In genomic region chr1:248858891-248859889, GRCh38 we compare ENCODE assay signal across 1 cellular context.
A peak's percentile ranks its signal among the peaks of the same experiment; 100 is the strongest.
TF ChIP-seq lines count a peak whose summit lies in the region.

TSS of gene ZNF692 (minus strand) at chr1:248859085. CDS start at chr1:248858309, 776 bp downstream.

TF ChIP-seq in HepG2, 621 proteins besides CTCF, POLR2A, EP300 and RAD21 (continued from another document and continues in another):
- TF ChIP-seq ZNF24 (IDR thresholded peaks at IDR 0.05) (no peak), SOX13 (IDR thresholded peaks at IDR 0.05) (no peak), SOX13 (CRISPR knock-in tag; conservative IDR thresholded peaks at IDR 0.05 in 1 of 2, IDR thresholded peaks at IDR 0.05 in 1 of 2) (no peak), ZNF605 (CRISPR knock-in tag; IDR thresholded peaks at IDR 0.05) (no peak; the same call in 1 of the 2 replicates), TFE3 (CRISPR knock-in tag; IDR thresholded peaks at IDR 0.05) (no peak; the same call in 1 of the 2 replicates), ZNF333 (CRISPR knock-in tag; IDR thresholded peaks at IDR 0.05; ENCODE audit: borderline replicate concordance) (no peak), NR2C2 (CRISPR knock-in tag; IDR thresholded peaks at IDR 0.05; ENCODE audit: borderline replicate concordance) (peak; percentile 52; the same call in 1 of the 2 replicates), NFYC (CRISPR knock-in tag; IDR thresholded peaks at IDR 0.05) (peak; percentile 47), ZNF644 (CRISPR knock-in tag; IDR thresholded peaks at IDR 0.05; ENCODE audit: low read depth) (no peak), CBFB (CRISPR knock-in tag; IDR thresholded peaks at IDR 0.05) (0 out of 2 replicates have a peak, but pooled peaks have one; percentile 20), AKAP8 (CRISPR knock-in tag; IDR thresholded peaks at IDR 0.05) (no peak), ZBTB33 (CRISPR knock-in tag; IDR thresholded peaks at IDR 0.05) (no peak), KDM2A (CRISPR knock-in tag; IDR thresholded peaks at IDR 0.05; ENCODE audit: borderline replicate concordance, low read depth) (peak; percentile 78; the same call in 1 of the 2 replicates), CHD4 (IDR thresholded peaks at IDR 0.05; ENCODE audit: borderline replicate concordance, low read length) (no peak), ZNF230 (CRISPR knock-in tag; IDR thresholded peaks at IDR 0.05) (peak; percentile 24; the same call in 1 of the 2 replicates), ZNF44 (CRISPR knock-in tag; IDR thresholded peaks at IDR 0.05) (no peak), ZNF124 (CRISPR knock-in tag; IDR thresholded peaks at IDR 0.05) (no peak), DNMT1 (CRISPR knock-in tag; IDR thresholded peaks at IDR 0.05) (no peak; the same call in 1 of the 2 replicates), SRY (CRISPR knock-in tag; IDR thresholded peaks at IDR 0.05) (peak; percentile 46; the same call in 1 of the 2 replicates), MED13 (CRISPR knock-in tag; IDR thresholded peaks at IDR 0.05) (no peak), REL (CRISPR knock-in tag; conservative IDR thresholded peaks at IDR 0.05) (no peak), ZNF101 (CRISPR knock-in tag; IDR thresholded peaks at IDR 0.05; ENCODE audit: borderline replicate concordance, low read depth) (no peak; the same call in 1 of the 2 replicates), ZNF382 (CRISPR knock-in tag; IDR thresholded peaks at IDR 0.05; ENCODE audit: borderline replicate concordance) (no peak), ZNF558 (CRISPR knock-in tag; IDR thresholded peaks at IDR 0.05; ENCODE audit: borderline replicate concordance) (peak; percentile 45; the same call in 1 of the 2 replicates), ZIK1 (CRISPR knock-in tag; IDR thresholded peaks at IDR 0.05; ENCODE audit: borderline replicate concordance, low read depth) (0 out of 2 replicates have a peak, but pooled peaks have one; percentile 20), HES4 (CRISPR knock-in tag; IDR thresholded peaks at IDR 0.05; ENCODE audit: borderline replicate concordance) (no peak), ZNF83 (CRISPR knock-in tag; IDR thresholded peaks at IDR 0.05; ENCODE audit: borderline replicate concordance) (no peak), ZKSCAN5 (CRISPR knock-in tag; IDR thresholded peaks at IDR 0.05) (no peak), ZNF256 (CRISPR knock-in tag; conservative IDR thresholded peaks at IDR 0.05) (no peak), ZNF672 (CRISPR knock-in tag; IDR thresholded peaks at IDR 0.05) (no peak), TGIF2 (CRISPR knock-in tag; IDR thresholded peaks at IDR 0.05) (no peak; the same call in 1 of the 2 replicates), MAF1 (CRISPR knock-in tag; IDR thresholded peaks at IDR 0.05; ENCODE audit: borderline replicate concordance) (no peak), ZNF556 (CRISPR knock-in tag; IDR thresholded peaks at IDR 0.05; ENCODE audit: borderline replicate concordance) (no peak; the same call in 1 of the 2 replicates), PHF20 (CRISPR knock-in tag; IDR thresholded peaks at IDR 0.05) (peak; percentile 57; the same call in 1 of the 2 replicates), ELF1 (CRISPR knock-in tag; IDR thresholded peaks at IDR 0.05) (peak; percentile 89), ZNF549 (CRISPR knock-in tag; IDR thresholded peaks at IDR 0.05) (no peak), SALL2 (CRISPR knock-in tag; IDR thresholded peaks at IDR 0.05) (peak; percentile 14; the same call in 1 of the 2 replicates), ZSCAN29 (CRISPR knock-in tag; conservative IDR thresholded peaks at IDR 0.05) (no peak), SIX1 (CRISPR knock-in tag; IDR thresholded peaks at IDR 0.05; ENCODE audit: borderline replicate concordance) (no peak), ASH2L (IDR thresholded peaks at IDR 0.05; ENCODE audit: insufficient read length, low read depth, low read length) (no peak), HNRNPK (IDR thresholded peaks at IDR 0.05; ENCODE audit: low read depth, low read length, poor library complexity, severe bottlenecking) (peak; percentile 52), JUNB (CRISPR knock-in tag; IDR thresholded peaks at IDR 0.05; ENCODE audit: borderline replicate concordance) (no peak), SIN3B (IDR thresholded peaks at IDR 0.05; ENCODE audit: low read length) (no peak), SMAD1 (CRISPR knock-in tag; IDR thresholded peaks at IDR 0.05; ENCODE audit: borderline replicate concordance, low read depth) (no peak), ARID3A (IDR thresholded peaks at IDR 0.05; ENCODE audit: low read depth, low read length) (no peak), ZNF317 (CRISPR knock-in tag; IDR thresholded peaks at IDR 0.05) (0 out of 2 replicates have a peak, but pooled peaks have one; percentile 19), XBP1 (CRISPR knock-in tag; IDR thresholded peaks at IDR 0.05) (no peak), ZNF670 (CRISPR knock-in tag; IDR thresholded peaks at IDR 0.05; ENCODE audit: borderline replicate concordance) (no peak), KLF15 (CRISPR knock-in tag; IDR thresholded peaks at IDR 0.05; ENCODE audit: borderline replicate concordance) (no peak), CC2D1A (CRISPR knock-in tag; IDR thresholded peaks at IDR 0.05) (no peak), ZNF260 (CRISPR knock-in tag; IDR thresholded peaks at IDR 0.05; ENCODE audit: borderline replicate concordance, low read depth) (no peak), ZFP1 (CRISPR knock-in tag; IDR thresholded peaks at IDR 0.05) (no peak), ATF2 (CRISPR knock-in tag; IDR thresholded peaks at IDR 0.05) (0 out of 2 replicates have a peak, but pooled peaks have one; percentile 12), CEBPB (IDR thresholded peaks at IDR 0.05; ENCODE audit: borderline replicate concordance, low read depth, low read length) (peak; percentile 71), PAF1 (CRISPR knock-in tag; IDR thresholded peaks at IDR 0.05) (no peak), ZNF350 (CRISPR knock-in tag; IDR thresholded peaks at IDR 0.05; ENCODE audit: borderline replicate concordance, low read depth) (no peak), CCDC6 (CRISPR knock-in tag; IDR thresholded peaks at IDR 0.05) (peak; percentile 41; the same call in 1 of the 2 replicates), FOSL1 (CRISPR knock-in tag; IDR thresholded peaks at IDR 0.05; ENCODE audit: borderline replicate concordance) (no peak), SRSF4 (IDR thresholded peaks at IDR 0.05; ENCODE audit: low read depth, low read length, poor library complexity, severe bottlenecking) (no peak), POGZ (CRISPR knock-in tag; IDR thresholded peaks at IDR 0.05) (peak; percentile 14; the same call in 1 of the 2 replicates), E2F2 (CRISPR knock-in tag; IDR thresholded peaks at IDR 0.05; ENCODE audit: borderline replicate concordance) (no peak), ZNF496 (CRISPR knock-in tag; IDR thresholded peaks at IDR 0.05; ENCODE audit: insufficient replicate concordance) (no peak), EEA1 (CRISPR knock-in tag; IDR thresholded peaks at IDR 0.05; ENCODE audit: borderline replicate concordance) (no peak), BCL3 (CRISPR knock-in tag; IDR thresholded peaks at IDR 0.05) (no peak), ZFP37 (CRISPR knock-in tag; IDR thresholded peaks at IDR 0.05; ENCODE audit: borderline replicate concordance) (no peak), KMT2A (CRISPR knock-in tag; IDR thresholded peaks at IDR 0.05) (peak; percentile 45; the same call in 1 of the 2 replicates), ZNF607 (CRISPR knock-in tag; IDR thresholded peaks at IDR 0.05; ENCODE audit: borderline replicate concordance) (no peak), E2F1 (CRISPR knock-in tag; IDR thresholded peaks at IDR 0.05) (peak; percentile 77; the same call in 1 of the 2 replicates), HMG20B (CRISPR knock-in tag; conservative IDR thresholded peaks at IDR 0.05) (no peak), ZNF788 (CRISPR knock-in tag; IDR thresholded peaks at IDR 0.05; ENCODE audit: borderline replicate concordance) (no peak), SNAPC2 (CRISPR knock-in tag; IDR thresholded peaks at IDR 0.05) (0 out of 2 replicates have a peak, but pooled peaks have one; percentile 69), RBFOX2 (IDR thresholded peaks at IDR 0.05; ENCODE audit: low read depth, low read length) (peak; percentile 95), MIXL1 (CRISPR knock-in tag; IDR thresholded peaks at IDR 0.05) (no peak; the same call in 1 of the 2 replicates), BCL6 (CRISPR knock-in tag; IDR thresholded peaks at IDR 0.05) (peak; percentile 26)
